Comparison of ENCODE assay signal across 21 cellular contexts in genomic region chr2:170217778-170218251, GRCh38. TPM values are rescaled to one million over a fixed set of nuclear protein-coding genes. Genes with fewer than 3 reads are reported as not detected.
DNase-seq lines count a peak whose midpoint lies in the region; ATAC-seq, FAIRE-seq and TF ChIP-seq lines count a peak whose summit lies in the region.
"Had no signal": no experiment of that assay in that cellular context is flagged by ENCODE, and none has a peak within 500 bp of the region (broad histone marks: within the 10 kb centered on the region; RNA-seq: fewer than 3 reads in every experiment).

No MANE protein-coding gene starts in this region.

- no peaks in the 10 kb centered on the region for H3K9me3 ChIP-seq in left ventricle myocardium inferior (replicated peaks)
- no peaks in the 10 kb centered on the region for H3K9me3 ChIP-seq in WERI-Rb-1 (ENCODE audit: severe bottlenecking)
- H3K9me3 ChIP-seq: neutrophil, Peyer's patch, upper lobe of left lung had no signal

- TF ChIP-seq CTCF in left ventricle myocardium inferior (IDR thresholded peaks at IDR 0.05; ENCODE audit: borderline replicate concordance) (no peak), astrocyte of the spinal cord (IDR thresholded peaks at IDR 0.05; ENCODE audit: low read depth, low read length) (no peak), WERI-Rb-1 (IDR thresholded peaks at IDR 0.05; ENCODE audit: low read depth, low read length) (no peak)

- TF ChIP-seq POLR2A in H54 (IDR thresholded peaks at IDR 0.05; ENCODE audit: low read depth, low read length): no peak

- H3K27ac ChIP-seq in left ventricle myocardium inferior (replicated peaks): no peak overlapping the region
- no peak overlapping the region for H3K27ac ChIP-seq in WERI-Rb-1
- H3K27ac ChIP-seq: neutrophil had no signal

- H3K27me3 ChIP-seq in left ventricle myocardium inferior (ENCODE audit: low read depth) (no peaks in the 10 kb centered on the region), WERI-Rb-1 (ENCODE audit: insufficient read depth, low read depth, severe bottlenecking) (no peaks in the 10 kb centered on the region)
- H3K27me3 ChIP-seq: neutrophil, Peyer's patch, upper lobe of left lung had no signal

- in situ Hi-C loops in astrocyte of the spinal cord (cut with HindIII; ENCODE audit: low sequenced_read_pairs): no loop called here

- DNase-seq in Right ventricle myocardium superior (no peak), left ventricle myocardium inferior (no peak), astrocyte of the spinal cord (ENCODE audit: low read depth, low spot score) (peak; percentile 13), left ventricle myocardium superior (no peak), H54 (ENCODE audit: insufficient read length, low spot score) (no peak), WERI-Rb-1 (no peak)
- DNase-seq: activated CD4-positive, alpha-beta T cell treated with anti-CD3 and anti-CD28 coated beads, Interleukin-2, amount 10 ng/mL, durations not matched to agents 24 days and 14 days; activated CD8-positive, alpha-beta memory T cell treated with anti-CD3 and anti-CD28 coated beads, Interleukin-2, amount 50 U/mL, for 48 hours; activated gamma-delta T cell; amygdala; cortex of kidney; midbrain; Peyer's patch; stimulated activated naive CD4-positive, alpha-beta T cell treated with Interleukin-2 at 50 U/mL for 16 hours; upper lobe of left lung had no signal

- intact Hi-C loops in Right ventricle myocardium superior (cut with DNase I) (no loop called here), left ventricle myocardium inferior (cut with micrococcal nuclease) (no loop called here), left ventricle myocardium superior (cut with micrococcal nuclease) (no loop called here)

- no peaks in the 10 kb centered on the region for H3K36me3 ChIP-seq in left ventricle myocardium inferior
- H3K36me3 ChIP-seq in WERI-Rb-1: no peaks in the 10 kb centered on the region
- H3K36me3 ChIP-seq: neutrophil, Peyer's patch, upper lobe of left lung had no signal

- peaks cover 9% of the 10 kb centered on the region for H3K4me1 ChIP-seq in left ventricle myocardium inferior
- H3K4me1 ChIP-seq: Peyer's patch, upper lobe of left lung had no signal

- FAIRE-seq in H54 (lab: Jason Lieb, UNC): no peak
- FAIRE-seq: HepG2, keratinocyte had no signal

- H3K4me3 ChIP-seq in left ventricle myocardium inferior (no peak overlapping the region), astrocyte of the spinal cord (ENCODE audit: low read depth, low read length) (no peak overlapping the region), WERI-Rb-1 (ENCODE audit: low read depth, low read length) (no peak overlapping the region)
- H3K4me3 ChIP-seq: Peyer's patch, upper lobe of left lung had no signal

- ATAC-seq in Right ventricle myocardium superior (ENCODE audit: poor library complexity) (peak; percentile 59), left ventricle myocardium superior (peak; percentile 64), HG02678 (IDR thresholded peaks at IDR 0.05; ENCODE audit: unreplicated experiment) (no peak), HG03175 (IDR thresholded peaks at IDR 0.05; ENCODE audit: unreplicated experiment) (no peak)
- ATAC-seq: HepG2 had no signal

RNA-seq across cellular contexts. Expression of gene MYO3B, which starts 39.9 kb away (rescaled TPM):
- total RNA-seq in Right ventricle myocardium superior (not detected), left ventricle myocardium inferior (0.05 TPM), left ventricle myocardium superior (0.05 TPM)
- total RNA-seq: HepG2, MCF 10A, Peyer's patch had no signal

Comparison
In these comparisons a context has a peak if more than half of its experiments do, and no peak if none do; other contexts are left out.
1. ATAC-seq: peak in Right ventricle myocardium superior (single experiment) and left ventricle myocardium superior (single experiment); none in HG02678 (single experiment) and HG03175 (single experiment).